In the genomic region with DNA sequence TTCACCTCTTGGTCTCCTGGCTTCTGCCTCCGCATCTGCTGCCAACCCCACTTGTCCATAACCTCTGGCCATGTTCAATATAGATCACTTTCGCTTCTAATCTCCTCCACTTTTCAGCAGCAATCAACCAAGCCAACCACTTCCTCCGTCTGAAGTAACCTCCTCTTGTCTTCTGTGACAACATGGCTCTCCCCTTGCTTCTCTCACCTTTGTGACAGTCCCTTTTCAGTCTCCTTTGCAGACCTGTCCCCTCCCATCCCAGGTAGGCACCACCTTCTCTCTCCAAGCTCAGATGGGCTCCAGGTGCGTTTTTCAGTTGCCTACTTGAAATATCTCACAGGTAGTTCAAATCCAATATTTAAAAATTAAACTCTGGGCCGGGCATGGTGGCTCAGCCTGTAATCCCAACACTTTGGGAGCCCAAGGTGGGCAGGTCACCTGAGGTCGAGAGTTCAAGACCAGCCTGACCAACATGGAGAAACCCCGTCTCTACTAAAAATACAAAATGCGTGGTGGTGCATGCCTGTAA, we compare ENCODE assay signal across 17 cellular contexts. TPM values are rescaled to one million over a fixed set of nuclear protein-coding genes. Genes with fewer than 3 reads are reported as not detected.
DNase-seq lines count a peak whose midpoint lies in the region; TF ChIP-seq lines count a peak whose summit lies in the region.
"Had no signal": no experiment of that assay in that cellular context is flagged by ENCODE, and none has a peak within 500 bp of the region (broad histone marks: within the 10 kb centered on the region; RNA-seq: fewer than 3 reads in every experiment).

No MANE protein-coding gene starts in this region.

- no peak for TF ChIP-seq POLR2A in spleen (IDR thresholded peaks at IDR 0.05)
- no peak for TF ChIP-seq POLR2A in esophagus squamous epithelium (IDR thresholded peaks at IDR 0.05)

- H3K36me3 Mint-ChIP-seq in activated naive CD8-positive, alpha-beta T cell, result peaks cover 4% of the 10 kb centered on the region

- H3K27me3 Mint-ChIP-seq in activated naive CD8-positive, alpha-beta T cell, result no peaks in the 10 kb centered on the region

- peak; percentile 52 for DNase-seq in activated CD8-positive, alpha-beta memory T cell treated with anti-CD3 and anti-CD28 coated beads, Interleukin-2, amount 50 U/mL, for 48 hours
- DNase-seq in activated CD8-positive, alpha-beta memory T cell treated with anti-CD3 and anti-CD28 coated beads, Interleukin-2, amount 50 U/mL, for 4 hours, result no peak
- DNase-seq in spleen, result peak; percentile 51
- DNase-seq in esophagus squamous epithelium (lab: John Stamatoyannopoulos, UW), result no peak
- no peak for DNase-seq in NCI-H2227 treated with DMSO at 0.1 percent for 48 hours (lab: John Stamatoyannopoulos, UW)
- no peak for DNase-seq in SIG-M5 treated with dmso at 0.1 percent for 504 hours (lab: John Stamatoyannopoulos, UW; ENCODE audit: unreplicated experiment)
- DNase-seq: erythroblast, NCI-H1417, NCI-H510A, uterus had no signal

- H3K4me1 ChIP-seq in spleen (peaks cover 26 to 80% (median 56%) of the 10 kb centered on the region in 6 donors), esophagus squamous epithelium (peaks cover 0 to 20% (median 9%) of the 10 kb centered on the region in 3 donors)
- H3K4me1 ChIP-seq: HAP-1, uterus had no signal

- intact Hi-C loops in spleen (cut with DNase I; ENCODE audit: low total_unique reads) (no loop called here), esophagus squamous epithelium (cut with DNase I) (no loop called here)

- H3K27me3 ChIP-seq in spleen (replicated peaks in 1 of 7) (no peaks in the 10 kb centered on the region), esophagus squamous epithelium (no peaks in the 10 kb centered on the region)
- H3K27me3 ChIP-seq: hepatocyte, uterus had no signal

- H3K27ac Mint-ChIP-seq in activated naive CD8-positive, alpha-beta T cell, result peak overlapping the region; percentile 99

- H3K4me3 ChIP-seq in spleen (peak overlapping the region in 1 of 8 donors; percentile 41), esophagus squamous epithelium (no peak overlapping the region)
- H3K4me3 ChIP-seq: HAP-1, hepatocyte, lung, uterus had no signal

- H3K4me1 Mint-ChIP-seq in activated naive CD8-positive, alpha-beta T cell (ENCODE audit: low read depth), result peaks cover 82% of the 10 kb centered on the region

- H3K27ac ChIP-seq in KOPT-K1 (ENCODE audit: low read depth, low read length, poor library complexity, severe bottlenecking) (peak overlapping the region; percentile 75), spleen (peak overlapping the region in 7 of 8 donors; percentile 54 to 85 (median 75)), esophagus squamous epithelium (no peak overlapping the region)
- H3K27ac ChIP-seq: hepatocyte, parathyroid adenoma, uterus had no signal

- H3K4me3 Mint-ChIP-seq in activated naive CD8-positive, alpha-beta T cell, result peak overlapping the region; percentile 49

- no peaks in the 10 kb centered on the region for H3K9me3 Mint-ChIP-seq in activated naive CD8-positive, alpha-beta T cell (ENCODE audit: low read depth)

- TF ChIP-seq CTCF in spleen (IDR thresholded peaks at IDR 0.05 in 8 of 11, conservative IDR thresholded peaks at IDR 0.05 in 3 of 11), result no peak
- no peak for TF ChIP-seq CTCF in esophagus squamous epithelium (IDR thresholded peaks at IDR 0.05)

- no peaks in the 10 kb centered on the region for H3K36me3 ChIP-seq in KOPT-K1 (ENCODE audit: insufficient read depth, low read length)
- no peaks in the 10 kb centered on the region for H3K36me3 ChIP-seq in spleen
- H3K36me3 ChIP-seq in esophagus squamous epithelium, result no peaks in the 10 kb centered on the region
- H3K36me3 ChIP-seq: HAP-1, uterus had no signal

- 66 to 77% (median 67%) methylated on average over 8 of the region's 8 CpGs for WGBS in spleen, 5 donors
- WGBS in esophagus squamous epithelium, 2 donors, result 84 to 87% methylated on average over 6 to 8 of the region's 8 CpGs

- H3K9me3 ChIP-seq in KOPT-K1 (ENCODE audit: insufficient read depth, low read length, poor library complexity, severe bottlenecking), result no peaks in the 10 kb centered on the region
- H3K9me3 ChIP-seq in spleen, result no peaks in the 10 kb centered on the region
- H3K9me3 ChIP-seq in esophagus squamous epithelium, result no peaks in the 10 kb centered on the region
- H3K9me3 ChIP-seq: HAP-1, uterus had no signal

RNA-seq across cellular contexts. Expression of gene PSD4, which starts 4.7 kb away (rescaled TPM):
- total RNA-seq in spleen (100 to 1,000 TPM in 4 of 7 donors, 10 to 100 TPM in 3; 73.1 to 154 (median 106) TPM), esophagus squamous epithelium (10 to 100 TPM; 25.1 to 62.5 (median 50.2) TPM)
- 10 to 100 TPM; 43.9 to 75.8 (median 74.3) TPM for polyA plus RNA-seq in spleen

RNA-seq across cellular contexts. Expression of gene IL1RN, which starts 41.7 kb away (rescaled TPM):
- 10 to 100 TPM in 6 of 7 donors, 1 to 10 TPM in 1; 6.3 to 53.9 (median 21.2) TPM for total RNA-seq in spleen
- 10 to 100 TPM in 1 of 3 donors, 1 to 10 TPM in 2; 1.9 to 11.1 (median 5.9) TPM for polyA plus RNA-seq in spleen
- total RNA-seq in esophagus squamous epithelium, result 1,000 to 10,000 TPM in 2 of 4 donors, 100 to 1,000 TPM in 2; 594 to 1,539 (median 978) TPM
- total RNA-seq: HT1080 had no signal

Comparison
In these comparisons a context has a peak if more than half of its experiments do, and no peak if none do; other contexts are left out.
1. DNase-seq: peak in activated CD8-positive, alpha-beta memory T cell treated with anti-CD3 and anti-CD28 coated beads, Interleukin-2, amount 50 U/mL, for 48 hours (single experiment) and spleen (single experiment); none in activated CD8-positive, alpha-beta memory T cell treated with anti-CD3 and anti-CD28 coated beads, Interleukin-2, amount 50 U/mL, for 4 hours (single experiment), esophagus squamous epithelium (single experiment), NCI-H2227 treated with DMSO at 0.1 percent for 48 hours (single experiment) and SIG-M5 treated with dmso at 0.1 percent for 504 hours (single experiment).
2. H3K27ac ChIP-seq: peak in KOPT-K1 (single experiment) and spleen (7 of 8); none in esophagus squamous epithelium (0 of 4).
3. RNA of gene IL1RN, which starts 41.7 kb away (total RNA-seq): 594 to 1,539 TPM in esophagus squamous epithelium; 6.3 to 53.9 TPM in spleen; every median in the first group is over 10 times any median in the second.